10 cellular contexts compared by ENCODE assay signal in the genomic region with DNA sequence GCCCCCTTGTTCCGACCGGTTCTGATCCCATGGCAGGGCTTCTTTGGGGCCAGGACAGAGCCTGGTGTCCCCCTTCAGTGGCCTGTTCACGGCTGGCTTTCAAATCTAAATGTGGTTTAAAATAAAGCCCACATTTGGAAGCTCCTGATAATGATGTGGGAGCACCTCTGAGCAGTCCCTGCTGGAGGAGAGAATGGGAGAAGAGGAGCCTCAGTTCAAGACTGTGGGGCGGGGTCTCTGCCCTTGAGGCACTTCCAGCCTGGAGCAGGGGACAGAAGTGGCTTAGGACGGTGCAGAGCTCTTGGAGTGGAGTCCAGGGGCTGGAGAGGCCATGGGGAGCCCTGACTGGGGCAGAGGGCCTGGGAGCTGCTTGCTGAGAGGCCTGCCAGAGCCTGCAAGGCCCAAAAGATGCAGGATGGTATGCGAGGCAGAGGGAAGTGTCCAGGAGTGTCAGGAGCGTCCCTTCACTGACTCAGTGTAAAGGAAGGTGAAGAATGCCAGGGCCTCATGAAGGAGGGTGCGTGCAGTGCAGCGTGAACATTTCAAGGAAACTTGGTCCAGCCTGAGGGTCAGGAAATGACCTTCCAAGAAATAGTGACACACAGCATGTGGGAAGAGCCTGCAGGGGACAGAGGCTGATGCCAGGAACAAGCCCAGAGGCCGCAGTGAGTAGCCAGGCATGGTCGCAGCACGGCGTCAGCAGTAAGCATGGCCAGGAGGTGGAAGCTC. TPM values are rescaled to one million over a fixed set of nuclear protein-coding genes. Genes with fewer than 3 reads are reported as not detected.
DNase-seq lines count a peak whose midpoint lies in the region; FAIRE-seq and TF ChIP-seq lines count a peak whose summit lies in the region.
"Had no signal": no experiment of that assay in that cellular context is flagged by ENCODE, and none has a peak within 500 bp of the region (broad histone marks: within the 10 kb centered on the region; RNA-seq: fewer than 3 reads in every experiment).

No MANE protein-coding gene starts in this region.

- H3K9ac ChIP-seq in kidney (ENCODE audit: low read length in 2 of 2) = no peak overlapping the region
- H3K9ac ChIP-seq: KMS-11 had no signal

- no peak for FAIRE-seq in kidney (lab: Jason Lieb, UNC)

- no peaks in the 10 kb centered on the region for H3K9me3 ChIP-seq in kidney (ENCODE audit: control insufficient read depth in 1 of 2, low read length in 2 of 2)

- peaks cover 0 to 4% of the 10 kb centered on the region in 2 donors for H3K4me1 ChIP-seq in kidney (ENCODE audit: control insufficient read depth in 1 of 2, insufficient read depth in 1 of 2, low read depth in 1 of 2, low read length in 2 of 2)

- H3K36me3 ChIP-seq in kidney (ENCODE audit: control insufficient read depth in 1 of 2, insufficient read depth in 2 of 2, low read length in 2 of 2) = peaks cover 21 to 36% of the 10 kb centered on the region in 2 donors

- H3K4me3 ChIP-seq in kidney (ENCODE audit: low read length in 2 of 2) = no peak overlapping the region

- TF ChIP-seq CTCF in kidney (IDR thresholded peaks at IDR 0.05; ENCODE audit: borderline replicate concordance, extremely low read depth, insufficient read depth) = no peak

- peak overlapping the region; percentile 18 to 56 for H3K27ac ChIP-seq in kidney (ENCODE audit: low read depth in 2 of 2, low read length in 2 of 2)
- H3K27ac ChIP-seq: KMS-11 had no signal

- peak; percentile 95 for DNase-seq in ACHN
- DNase-seq in HK-2 (ENCODE audit: unreplicated experiment) = peak; percentile 90
- peak; percentile 82 for DNase-seq in astrocyte of the hippocampus (ENCODE audit: low read depth, low spot score)
- DNase-seq in kidney = no peak
- DNase-seq in activated CD4-positive, alpha-beta T cell treated with anti-CD3 and anti-CD28 coated beads, Interleukin-2, amount 50 U/mL, for 4 hours = no peak
- no peak for DNase-seq in NCI-H2171 treated with DMSO at 0.1 percent for 48 hours (lab: John Stamatoyannopoulos, UW)
- no peak for DNase-seq in KG1 (lab: John Stamatoyannopoulos, UW)
- DNase-seq in CD1c-positive myeloid dendritic cell (ENCODE audit: extremely low spot score) = no peak
- DNase-seq: stimulated activated CD4-positive, alpha-beta T cell treated with anti-CD3 and anti-CD28 coated beads, Interleukin-12 subunit alpha, Interleukin-12 subunit beta, amount 100 ng/mL, for 4 hours had no signal

- in situ Hi-C loops in ACHN (cut with HindIII; ENCODE audit: low pct_ligation_motif_present, low pct_unique_long_range_greater_than_20kb, low sequenced_read_pairs) = no loop called here

- intact Hi-C loops in kidney (cut with DNase I) = no loop called here

RNA-seq across cellular contexts. Expression of gene TADA2B, which starts 21.1 kb away (rescaled TPM):
- 30.5 TPM for total RNA-seq in kidney
- 14.2 TPM for polyA plus RNA-seq in kidney (ENCODE audit: insufficient read depth, low read depth, low replicate concordance)

RNA-seq across cellular contexts. Expression of gene GRPEL1, which starts 45.8 kb away (rescaled TPM):
- total RNA-seq in kidney = 27.4 TPM
- 84.9 TPM for polyA plus RNA-seq in kidney (ENCODE audit: insufficient read depth, low read depth, low replicate concordance)

Comparison
In these comparisons a context has a peak if more than half of its experiments do, and no peak if none do; other contexts are left out.
1. DNase-seq: peak in ACHN (single experiment), HK-2 (single experiment) and astrocyte of the hippocampus (single experiment); none in kidney (single experiment), activated CD4-positive, alpha-beta T cell treated with anti-CD3 and anti-CD28 coated beads, Interleukin-2, amount 50 U/mL, for 4 hours (0 of 2), NCI-H2171 treated with DMSO at 0.1 percent for 48 hours (single experiment), KG1 (single experiment) and CD1c-positive myeloid dendritic cell (single experiment).